Comparison of ENCODE assay signal across 15 cellular contexts in genomic region chr3:11606865-11607440, GRCh38. TPM values are rescaled to one million over a fixed set of nuclear protein-coding genes. Genes with fewer than 3 reads are reported as not detected.
DNase-seq lines count a peak whose midpoint lies in the region; ATAC-seq and TF ChIP-seq lines count a peak whose summit lies in the region.
"Had no signal": no experiment of that assay in that cellular context is flagged by ENCODE, and none has a peak within 500 bp of the region (broad histone marks: within the 10 kb centered on the region; RNA-seq: fewer than 3 reads in every experiment).

No MANE protein-coding gene starts in this region.

- no peak overlapping the region for H3K4me3 Mint-ChIP-seq in activated CD8-positive, alpha-beta T cell treated with anti-CD3 and anti-CD28 coated beads for 36 hours
- no peak overlapping the region for H3K4me3 Mint-ChIP-seq in activated CD8-positive, alpha-beta T cell treated with anti-CD3 and anti-CD28 coated beads, Interleukin-2, amount 10 ng/mL, durations not matched to agents 7 days and 5 days
- H3K4me3 Mint-ChIP-seq in T-cell = no peak overlapping the region

- no peaks in the 10 kb centered on the region for H3K9me3 Mint-ChIP-seq in activated CD8-positive, alpha-beta T cell treated with anti-CD3 and anti-CD28 coated beads for 36 hours
- no peaks in the 10 kb centered on the region for H3K9me3 Mint-ChIP-seq in activated CD8-positive, alpha-beta T cell treated with anti-CD3 and anti-CD28 coated beads, Interleukin-2, amount 10 ng/mL, durations not matched to agents 7 days and 5 days (ENCODE audit: insufficient read depth)
- no peaks in the 10 kb centered on the region for H3K9me3 Mint-ChIP-seq in T-cell

- POLR2A ChIA-PET in activated CD8-positive, alpha-beta T cell treated with anti-CD3 and anti-CD28 coated beads for 36 hours (lab: Charles Lee) = interaction anchor here (0.7 to 1.1 kb wide), 2 partner anchors 11 to 19 kb away, joined by 3 read pairs; no protein-coding TSS in a partner anchor
- POLR2A ChIA-PET in activated CD8-positive, alpha-beta T cell treated with anti-CD3 and anti-CD28 coated beads, Interleukin-2, amount 10 ng/mL, durations not matched to agents 7 days and 5 days (lab: Charles Lee) = no interaction called here
- POLR2A ChIA-PET in T-cell (lab: Charles Lee) = interaction anchor here in 1 of 2 donors (0.6 kb wide), 1 partner anchor 23 kb away, joined by 5 read pairs; no protein-coding TSS in a partner anchor

- no peaks in the 10 kb centered on the region for H3K9me3 ChIP-seq in skeletal muscle satellite cell (replicated peaks; ENCODE audit: low read length)

- no peak for DNase-seq in activated CD8-positive, alpha-beta T cell treated with anti-CD3 and anti-CD28 coated beads for 36 hours
- no peak for DNase-seq in activated CD8-positive, alpha-beta T cell treated with anti-CD3 and anti-CD28 coated beads, Interleukin-2, amount 10 ng/mL, durations not matched to agents 7 days and 5 days
- DNase-seq in T-cell = no peak
- no peak for DNase-seq in NCI-H2227 treated with DMSO at 0.1 percent for 48 hours (lab: John Stamatoyannopoulos, UW)
- no peak for DNase-seq in GDM1 (lab: John Stamatoyannopoulos, UW)
- DNase-seq: ACHN; activated CD8-positive, alpha-beta memory T cell treated with anti-CD3 and anti-CD28 coated beads, Interleukin-2, amount 50 U/mL, for 4 hours; activated naive CD4-positive, alpha-beta T cell treated with anti-CD3 and anti-CD28 coated beads, Interleukin-2, amount 50 U/mL, for 16 hours; COR-L47; NCI-H146; PC-3; posterior cingulate gyrus had no signal

- intact Hi-C loops in activated CD8-positive, alpha-beta T cell treated with anti-CD3 and anti-CD28 coated beads for 36 hours (cut with micrococcal nuclease) = loop anchor here (5.0 kb wide), 1 partner anchor 35 kb away; the partner anchor contains the start of gene VGLL4

- CTCF ChIA-PET in activated CD8-positive, alpha-beta T cell treated with anti-CD3 and anti-CD28 coated beads for 36 hours (lab: Charles Lee) = interaction anchor here (0.9 to 3.1 kb wide), 3 partner anchors 10 to 44 kb away, joined by 3 to 10 read pairs (median 4); no protein-coding TSS in a partner anchor
- CTCF ChIA-PET in activated CD8-positive, alpha-beta T cell treated with anti-CD3 and anti-CD28 coated beads, Interleukin-2, amount 10 ng/mL, durations not matched to agents 7 days and 5 days (lab: Charles Lee) = interaction anchor here (1.2 kb wide), 1 partner anchor 31 kb away, joined by 4 read pairs; no protein-coding TSS in a partner anchor
- CTCF ChIA-PET in T-cell (lab: Charles Lee) = interaction anchor here (0.5 to 1.9 kb wide), 4 partner anchors 20 to 271 kb away, joined by 3 to 10 read pairs (median 8); no protein-coding TSS in a partner anchor

- H3K36me3 ChIP-seq in skeletal muscle satellite cell (ENCODE audit: insufficient read depth, low read length) = peaks cover 9% of the 10 kb centered on the region

- H3K4me1 ChIP-seq in skeletal muscle satellite cell (ENCODE audit: control insufficient read depth, insufficient read depth, low read length) = peaks cover 84% of the 10 kb centered on the region

- no peaks in the 10 kb centered on the region for H3K27me3 Mint-ChIP-seq in activated CD8-positive, alpha-beta T cell treated with anti-CD3 and anti-CD28 coated beads for 36 hours
- no peaks in the 10 kb centered on the region for H3K27me3 Mint-ChIP-seq in activated CD8-positive, alpha-beta T cell treated with anti-CD3 and anti-CD28 coated beads, Interleukin-2, amount 10 ng/mL, durations not matched to agents 7 days and 5 days (ENCODE audit: low read depth)
- H3K27me3 Mint-ChIP-seq in T-cell = no peaks in the 10 kb centered on the region

- H3K27me3 ChIP-seq in skeletal muscle satellite cell (ENCODE audit: control insufficient read depth, insufficient read depth, low read length) = no peaks in the 10 kb centered on the region

- no peak for TF ChIP-seq CTCF in activated CD8-positive, alpha-beta T cell treated with anti-CD3 and anti-CD28 coated beads for 36 hours (IDR thresholded peaks at IDR 0.05)

- peak overlapping the region; percentile 16 for H3K9ac ChIP-seq in skeletal muscle satellite cell (ENCODE audit: low read depth, low read length)

- ATAC-seq in activated CD8-positive, alpha-beta T cell treated with anti-CD3 and anti-CD28 coated beads for 36 hours = no peak
- ATAC-seq in activated CD8-positive, alpha-beta T cell treated with anti-CD3 and anti-CD28 coated beads, Interleukin-2, amount 10 ng/mL, durations not matched to agents 7 days and 5 days = no peak
- ATAC-seq in T-cell (replicated peaks in 1 of 4) (no peak), esophagus mucosa (peak; percentile 23), HG03521 (IDR thresholded peaks at IDR 0.05; ENCODE audit: unreplicated experiment) (no peak)

- H3K36me3 Mint-ChIP-seq in activated CD8-positive, alpha-beta T cell treated with anti-CD3 and anti-CD28 coated beads for 36 hours (ENCODE audit: low read depth) = peaks cover 35% of the 10 kb centered on the region
- H3K36me3 Mint-ChIP-seq in activated CD8-positive, alpha-beta T cell treated with anti-CD3 and anti-CD28 coated beads, Interleukin-2, amount 10 ng/mL, durations not matched to agents 7 days and 5 days (ENCODE audit: low read depth) = peaks cover 23% of the 10 kb centered on the region
- peaks cover 13% of the 10 kb centered on the region for H3K36me3 Mint-ChIP-seq in T-cell

- peaks cover 84% of the 10 kb centered on the region for H3K4me1 Mint-ChIP-seq in activated CD8-positive, alpha-beta T cell treated with anti-CD3 and anti-CD28 coated beads for 36 hours (ENCODE audit: low read depth)
- peaks cover 52% of the 10 kb centered on the region for H3K4me1 Mint-ChIP-seq in activated CD8-positive, alpha-beta T cell treated with anti-CD3 and anti-CD28 coated beads, Interleukin-2, amount 10 ng/mL, durations not matched to agents 7 days and 5 days (ENCODE audit: low read depth)
- peaks cover 62 to 72% (median 64%) of the 10 kb centered on the region in 3 donors for H3K4me1 Mint-ChIP-seq in T-cell

- no peak overlapping the region for H3K4me3 ChIP-seq in skeletal muscle satellite cell (ENCODE audit: low read length)

- no peak overlapping the region for H3K4me2 ChIP-seq in skeletal muscle satellite cell (ENCODE audit: low read length)

- H3K27ac Mint-ChIP-seq in activated CD8-positive, alpha-beta T cell treated with anti-CD3 and anti-CD28 coated beads for 36 hours = peak overlapping the region; percentile 73
- no peak overlapping the region for H3K27ac Mint-ChIP-seq in activated CD8-positive, alpha-beta T cell treated with anti-CD3 and anti-CD28 coated beads, Interleukin-2, amount 10 ng/mL, durations not matched to agents 7 days and 5 days
- H3K27ac Mint-ChIP-seq in T-cell = peak overlapping the region; percentile 37 to 48

RNA-seq across cellular contexts. Expression of gene VGLL4, which starts 36.8 kb away (rescaled TPM):
- total RNA-seq in activated CD8-positive, alpha-beta T cell treated with anti-CD3 and anti-CD28 coated beads for 36 hours = 10 to 100 TPM; 54.4 to 60.2 TPM
- total RNA-seq in activated CD8-positive, alpha-beta T cell treated with anti-CD3 and anti-CD28 coated beads, Interleukin-2, amount 10 ng/mL, durations not matched to agents 7 days and 5 days = 10 to 100 TPM; 37.1 TPM
- total RNA-seq in T-cell (10 to 100 TPM; 24.7 to 33.4 (median 28.4) TPM), esophagus mucosa (36.3 TPM)
- total RNA-seq in skeletal muscle satellite cell (2012; rRNA removed) = 31.9 and 32.8 TPM in 2 replicates
